15 cellular contexts compared by ENCODE assay signal in the genomic region with DNA sequence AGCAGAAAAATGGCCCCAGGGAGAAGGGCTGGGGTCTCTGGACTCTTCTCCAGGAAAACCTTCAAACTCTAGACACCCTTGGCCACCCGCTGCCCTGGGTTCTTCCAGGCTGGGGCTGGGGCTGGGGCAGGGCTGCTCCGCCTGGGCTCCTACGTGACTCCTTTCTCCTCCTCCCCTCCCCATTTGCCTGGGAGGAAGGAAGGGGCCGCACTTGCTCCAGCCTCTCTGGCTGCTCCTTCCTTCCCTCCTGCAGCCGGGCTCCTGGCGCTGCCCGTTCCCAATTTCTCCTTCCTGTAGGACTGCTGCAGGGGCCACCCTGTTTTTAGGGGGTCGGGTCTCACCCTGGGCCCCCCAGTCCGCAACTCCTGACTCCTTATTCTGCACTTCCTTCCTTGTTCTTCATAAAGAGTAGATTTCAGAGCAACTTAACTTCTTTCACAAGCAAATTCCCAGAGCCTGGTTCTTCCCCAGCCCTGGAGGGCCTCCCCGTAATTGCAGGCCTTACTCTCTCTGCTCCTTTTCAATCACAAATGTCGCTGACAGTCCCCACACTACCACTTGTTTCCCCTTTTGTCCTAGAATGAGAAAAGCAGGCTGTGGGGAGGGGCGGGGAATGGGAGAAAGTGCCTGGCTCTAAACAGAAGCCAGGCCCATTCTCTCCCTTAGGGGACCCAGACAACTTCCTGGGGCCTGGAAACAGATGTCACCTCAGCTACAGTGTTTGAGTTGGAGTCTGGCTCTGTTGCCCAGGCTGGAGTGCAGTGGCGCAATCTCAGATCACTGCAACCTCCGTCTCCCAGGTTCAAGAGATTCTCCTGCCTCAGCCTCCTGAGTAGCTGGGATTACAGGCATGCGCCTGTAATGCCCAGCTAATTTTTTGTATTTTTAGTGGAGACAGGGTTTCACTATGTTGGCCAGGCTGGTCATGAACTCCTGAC.
"Had no signal": no experiment of that assay in that cellular context is flagged by ENCODE, and none has a peak within 500 bp of the region (broad histone marks: within the 10 kb centered on the region; RNA-seq: fewer than 3 reads in every experiment).

No MANE protein-coding gene starts in this region.

- H3K36me3 ChIP-seq: gastroesophageal sphincter, pancreas, stomach, thoracic aorta had no signal

- H3K9me3 ChIP-seq: gastroesophageal sphincter, pancreas, stomach, thoracic aorta had no signal

- H3K4me1 ChIP-seq: gastroesophageal sphincter, pancreas, stomach had no signal

- H3K9me3 Mint-ChIP-seq: activated naive CD4-positive, alpha-beta T cell treated with anti-CD3 and anti-CD28 coated beads, Interleukin-2, amount 10 ng/mL, durations not matched to agents 7 days and 5 days; activated T-helper 2 cell treated with anti-CD3 and anti-CD28 coated beads, Interferon-gamma antibody, Interleukin-2, Interleukin-4, amounts not matched to agents 10 μg/mL and 5 μg/mL and 100 μg/mL, durations not matched to agents 14 hours and 24 hours and 36 hours; nephron had no signal

- H3K4me1 Mint-ChIP-seq: activated naive CD4-positive, alpha-beta T cell treated with anti-CD3 and anti-CD28 coated beads, Interleukin-2, amount 10 ng/mL, durations not matched to agents 7 days and 5 days had no signal

- DNase-seq: activated CD4-positive, alpha-beta T cell treated with anti-CD3 and anti-CD28 coated beads, Interleukin-2, amount 50 U/mL, for 1 hour; activated CD4-positive, CD25-positive, alpha-beta regulatory T cell; activated naive CD4-positive, alpha-beta T cell treated with anti-CD3 and anti-CD28 coated beads, Interleukin-2, amount 10 ng/mL, durations not matched to agents 7 days and 5 days; effector CD4-positive, alpha-beta T cell; mesenchymal stem cell; pancreas; retina; stimulated activated CD4-positive, alpha-beta T cell treated with anti-CD3 and anti-CD28 coated beads, Interleukin-15, amount 100 ng/mL, for 24 hours; stimulated activated CD4-positive, alpha-beta T cell treated with anti-CD3 and anti-CD28 coated beads, Interleukin-4, amount 100 ng/mL, for 4 hours; stomach had no signal

- H3K27ac ChIP-seq: gastroesophageal sphincter, pancreas, stomach, thoracic aorta had no signal

- H3K36me3 Mint-ChIP-seq: activated naive CD4-positive, alpha-beta T cell treated with anti-CD3 and anti-CD28 coated beads, Interleukin-2, amount 10 ng/mL, durations not matched to agents 7 days and 5 days had no signal

- H3K4me3 Mint-ChIP-seq: activated naive CD4-positive, alpha-beta T cell treated with anti-CD3 and anti-CD28 coated beads, Interleukin-2, amount 10 ng/mL, durations not matched to agents 7 days and 5 days; nephron had no signal

- H3K27ac Mint-ChIP-seq: activated naive CD4-positive, alpha-beta T cell treated with anti-CD3 and anti-CD28 coated beads, Interleukin-2, amount 10 ng/mL, durations not matched to agents 7 days and 5 days; activated T-helper 2 cell treated with anti-CD3 and anti-CD28 coated beads, Interferon-gamma antibody, Interleukin-2, Interleukin-4, amounts not matched to agents 10 μg/mL and 5 μg/mL and 100 μg/mL, durations not matched to agents 14 hours and 24 hours and 36 hours; nephron had no signal

- H3K4me3 ChIP-seq: gastroesophageal sphincter, pancreas, stomach, thoracic aorta had no signal

- ATAC-seq: gastroesophageal sphincter, left lobe of liver, pancreas had no signal
